In the genomic region with DNA sequence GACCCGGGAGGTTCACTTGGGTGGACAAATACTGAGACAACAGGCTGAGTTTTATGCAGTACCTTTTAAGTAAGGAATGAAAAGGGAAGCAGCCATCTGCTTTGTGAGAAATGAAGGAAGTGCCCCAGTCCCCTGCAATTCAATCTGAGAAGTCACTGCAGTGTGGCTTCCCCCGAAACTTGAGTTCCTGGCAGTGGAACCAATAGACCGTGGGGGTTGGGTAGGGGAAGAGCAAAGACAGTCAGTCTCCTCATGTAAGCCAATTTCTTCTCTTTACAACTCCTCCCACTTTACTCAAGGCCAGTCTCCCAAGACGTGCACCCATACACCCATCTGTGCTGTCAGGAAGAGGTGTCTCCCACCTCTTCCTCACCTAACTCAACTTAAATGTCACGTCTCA, we compare ENCODE assay signal across 9 cellular contexts.
DNase-seq lines count a peak whose midpoint lies in the region; ATAC-seq and TF ChIP-seq lines count a peak whose summit lies in the region.
"Had no signal": no experiment of that assay in that cellular context is flagged by ENCODE, and none has a peak within 500 bp of the region (broad histone marks: within the 10 kb centered on the region; RNA-seq: fewer than 3 reads in every experiment).

No MANE protein-coding gene starts in this region.

- H3K27ac ChIP-seq in testis, result no peak overlapping the region
- H3K27ac ChIP-seq: VCaP had no signal

- no peaks in the 10 kb centered on the region for H3K36me3 ChIP-seq in testis (ENCODE audit: low read depth, missing control alignments)

- WGBS in testis, 2 donors, result 75% methylated on average over 5 of the region's 5 CpGs

- DNase-seq in C1 segment of cervical spinal cord (lab: John Stamatoyannopoulos, UW) (peak in 9 of 14 donors; percentile 3 to 53 (median 29)), amygdala (lab: John Stamatoyannopoulos, UW) (peak in 29 of 56 donors; percentile 1 to 67 (median 11)), testis (peak; percentile 38), DMS 273 treated with DMSO at 0.1 percent for 48 hours (lab: John Stamatoyannopoulos, UW) (no peak), dermis blood vessel endothelial cell (no peak), iPS-NIHi7 (ENCODE audit: extremely low spot score) (no peak)

- H3K27me3 ChIP-seq in testis, result no peaks in the 10 kb centered on the region

- TF ChIP-seq POLR2A in testis (IDR thresholded peaks at IDR 0.05), result no peak

- ATAC-seq in GM19395 (IDR thresholded peaks at IDR 0.05; ENCODE audit: unreplicated experiment), result peak; percentile 93
- ATAC-seq in HG03196 (IDR thresholded peaks at IDR 0.05; ENCODE audit: unreplicated experiment), result peak; percentile 93

- H3K4me1 ChIP-seq in testis, result peaks cover 3% of the 10 kb centered on the region

- no peak overlapping the region for H3K4me3 ChIP-seq in testis

- no peaks in the 10 kb centered on the region for H3K9me3 ChIP-seq in testis

- no peak for TF ChIP-seq CTCF in testis (IDR thresholded peaks at IDR 0.05)

- intact Hi-C loops in testis (cut with DNase I; ENCODE audit: low total_unique reads), result no loop called here

Comparison
In these comparisons a context has a peak if more than half of its experiments do, and no peak if none do; other contexts are left out.
1. DNase-seq: peak in C1 segment of cervical spinal cord (9 of 14), amygdala (29 of 56) and testis (single experiment); none in DMS 273 treated with DMSO at 0.1 percent for 48 hours (single experiment), dermis blood vessel endothelial cell (single experiment) and iPS-NIHi7 (single experiment).